23 cellular contexts compared by ENCODE assay signal in genomic region chr1:18978706-18979105, GRCh38.
"Had no signal": no experiment of that assay in that cellular context is flagged by ENCODE, and none has a peak within 500 bp of the region (broad histone marks: within the 10 kb centered on the region; RNA-seq: fewer than 3 reads in every experiment).

No MANE protein-coding gene starts in this region.

- DNase-seq: activated CD4-positive, alpha-beta T cell treated with anti-CD3 and anti-CD28 coated beads, Interleukin-2, amount 10 ng/mL, durations not matched to agents 7 days and 5 days; activated CD4-positive, CD25-positive, alpha-beta regulatory T cell treated with anti-CD3 and anti-CD28 coated beads, Interleukin-2, amount 50 U/mL, for 72 hours; activated CD8-positive, alpha-beta T cell treated with anti-CD3 and anti-CD28 coated beads, Interleukin-2, amount 10 ng/mL, durations not matched to agents 7 days and 5 days; activated naive CD4-positive, alpha-beta T cell treated with anti-CD3 and anti-CD28 coated beads, Interleukin-2, amount 10 ng/mL, durations not matched to agents 7 days and 5 days; amygdala; effector CD4-positive, alpha-beta T cell; foreskin fibroblast; immature natural killer cell; pancreas; stimulated activated CD4-positive, alpha-beta T cell treated with anti-CD3 and anti-CD28 coated beads, Interleukin-15, amount 100 ng/mL, for 24 hours; stimulated activated naive B cell treated with anti-CD40 and anti-IgM and Interleukin-4, amounts not matched to agents 10 μg/mL and 1 μg/mL and 100 μg/mL, for 72 hours; SW 1271; T-helper 2 cell; trophoblast cell had no signal

- H3K27me3 ChIP-seq: hepatocyte, pancreas, vagina had no signal

- H3K4me1 ChIP-seq: pancreas, vagina had no signal

- H3K4me2 ChIP-seq: hepatocyte, smooth muscle cell had no signal

- ATAC-seq: activated CD8-positive, alpha-beta T cell treated with anti-CD3 and anti-CD28 coated beads, Interleukin-2, amount 10 ng/mL, durations not matched to agents 7 days and 5 days; activated T-helper 17 cell treated with anti-CD3 and anti-CD28 coated beads, Interleukin-2, amount 50 U/mL, for 72 hours; left lobe of liver; natural killer cell treated with Interleukin-12 subunit alpha and Interleukin-12 subunit beta and Interleukin-15 and Interleukin-18, amount 100 ng/mL, for 72 hours; pancreas; sciatic nerve; stimulated activated naive B cell treated with anti-CD40 and anti-IgM and Interleukin-4, amounts not matched to agents 10 μg/mL and 1 μg/mL and 100 μg/mL, for 72 hours had no signal

- H3K27ac ChIP-seq: hepatocyte, neutrophil, pancreas, vagina, VCaP had no signal

- H3K4me3 ChIP-seq: hepatocyte, pancreas, smooth muscle cell, vagina had no signal

- H3K36me3 ChIP-seq: neutrophil, pancreas, vagina had no signal

- H3K9me3 ChIP-seq: neutrophil, pancreas, vagina had no signal

- H3K79me2 ChIP-seq: hepatocyte had no signal
